20 cellular contexts compared by ENCODE assay signal in the genomic region with DNA sequence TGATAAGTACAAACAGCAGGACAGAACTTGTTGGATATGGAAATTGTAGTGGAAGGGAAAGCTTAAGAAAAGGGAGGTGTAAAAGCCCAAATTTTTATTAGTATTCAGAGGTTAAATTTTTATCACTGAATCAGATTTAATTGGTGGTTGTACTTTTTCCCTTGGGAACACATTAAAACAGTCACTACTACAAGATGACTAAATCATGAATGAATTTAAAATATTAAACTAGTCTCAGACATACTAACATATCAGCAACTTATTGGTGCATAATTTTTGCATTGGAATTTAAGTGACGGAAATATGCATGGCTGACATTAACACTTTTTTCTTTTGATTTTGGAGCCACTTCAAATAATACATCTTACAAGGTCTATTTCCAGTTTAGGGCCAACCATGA.
"Had no signal": no experiment of that assay in that cellular context is flagged by ENCODE, and none has a peak within 500 bp of the region (broad histone marks: within the 10 kb centered on the region; RNA-seq: fewer than 3 reads in every experiment).

No MANE protein-coding gene starts in this region.

- ATAC-seq: natural killer cell treated with Interleukin-12 subunit alpha and Interleukin-12 subunit beta and Interleukin-15 and Interleukin-18, amount 100 ng/mL, for 72 hours; WTC11 had no signal

- H3K27ac ChIP-seq: esophagus squamous epithelium, left ventricle myocardium inferior, skin epidermis, suprapubic skin had no signal

- H3K4me1 Mint-ChIP-seq: central memory CD8-positive, alpha-beta T cell had no signal

- DNase-seq: activated CD4-positive, alpha-beta memory T cell treated with anti-CD3 and anti-CD28 coated beads, Interleukin-2, amount 10 ng/mL, durations not matched to agents 7 days and 5 days; activated CD4-positive, alpha-beta T cell treated with anti-CD3 and anti-CD28 coated beads for 4 hours; activated effector memory CD4-positive, alpha-beta T cell treated with anti-CD3 and anti-CD28 coated beads, Interleukin-2, amount 50 U/mL, for 16 hours; activated T-cell treated with anti-CD3 and anti-CD28 coated beads, Interleukin-2, amount 50 U/mL, for 4 hours; cortex of kidney; effector CD4-positive, alpha-beta T cell; esophagus squamous epithelium; glutamatergic neuron; hypothalamus; left ventricle myocardium inferior; stimulated activated CD4-positive, alpha-beta T cell treated with anti-CD3 and anti-CD28 coated beads, Interleukin-4, amount 100 ng/mL, for 24 hours; stimulated activated naive CD4-positive, alpha-beta T cell treated with Interleukin-2 at 50 U/mL for 16 hours; trophoblast cell had no signal

- H3K27me3 Mint-ChIP-seq: memory B cell had no signal

- H3K9me3 ChIP-seq: esophagus squamous epithelium, left ventricle myocardium inferior, suprapubic skin had no signal

- H3K27me3 ChIP-seq: esophagus squamous epithelium, suprapubic skin had no signal

- H3K4me3 ChIP-seq: esophagus squamous epithelium, left ventricle myocardium inferior, skin epidermis, suprapubic skin had no signal

- H3K9me3 Mint-ChIP-seq: activated CD4-positive, alpha-beta memory T cell treated with anti-CD3 and anti-CD28 coated beads, Interleukin-2, amount 10 ng/mL, durations not matched to agents 7 days and 5 days; activated naive CD4-positive, alpha-beta T cell treated with anti-CD3 and anti-CD28 coated beads, Interleukin-2, amount 50 U/mL, for 24 hours; activated T-cell treated with anti-CD3 and anti-CD28 coated beads, Interleukin-2, amount 50 U/mL, for 4 hours; central memory CD8-positive, alpha-beta T cell; memory B cell; natural killer cell treated with Interleukin-12 subunit alpha and Interleukin-12 subunit beta and Interleukin-15 and Interleukin-18, amount 100 ng/mL, for 72 hours; WTC11 had no signal

- H3K4me3 Mint-ChIP-seq: activated CD4-positive, alpha-beta memory T cell treated with anti-CD3 and anti-CD28 coated beads, Interleukin-2, amount 10 ng/mL, durations not matched to agents 7 days and 5 days; activated naive CD4-positive, alpha-beta T cell treated with anti-CD3 and anti-CD28 coated beads, Interleukin-2, amount 50 U/mL, for 24 hours; activated T-cell treated with anti-CD3 and anti-CD28 coated beads, Interleukin-2, amount 50 U/mL, for 4 hours; central memory CD8-positive, alpha-beta T cell; memory B cell; natural killer cell treated with Interleukin-12 subunit alpha and Interleukin-12 subunit beta and Interleukin-15 and Interleukin-18, amount 100 ng/mL, for 72 hours; WTC11 had no signal

- H3K36me3 Mint-ChIP-seq: activated naive CD4-positive, alpha-beta T cell treated with anti-CD3 and anti-CD28 coated beads, Interleukin-2, amount 50 U/mL, for 24 hours; natural killer cell treated with Interleukin-12 subunit alpha and Interleukin-12 subunit beta and Interleukin-15 and Interleukin-18, amount 100 ng/mL, for 72 hours; WTC11 had no signal

- H3K27ac Mint-ChIP-seq: activated CD4-positive, alpha-beta memory T cell treated with anti-CD3 and anti-CD28 coated beads, Interleukin-2, amount 10 ng/mL, durations not matched to agents 7 days and 5 days; memory B cell; natural killer cell treated with Interleukin-12 subunit alpha and Interleukin-12 subunit beta and Interleukin-15 and Interleukin-18, amount 100 ng/mL, for 72 hours; WTC11 had no signal

- H3K36me3 ChIP-seq: esophagus squamous epithelium, left ventricle myocardium inferior, suprapubic skin had no signal
